ENCODE assay signal across 8 cellular contexts in genomic region chr19:57682226-57682766, GRCh38. TPM values are rescaled to one million over a fixed set of nuclear protein-coding genes. Genes with fewer than 3 reads are reported as not detected.
DNase-seq lines count a peak whose midpoint lies in the region; ATAC-seq and TF ChIP-seq lines count a peak whose summit lies in the region.

No MANE protein-coding gene starts in this region.

- H3K4me3 Mint-ChIP-seq in CD4-positive, CD25-positive, alpha-beta regulatory T cell: peak overlapping the region; percentile 93 to 99 (median 98)
- H3K4me3 Mint-ChIP-seq in nephron: peak overlapping the region; percentile 97 to 98 (median 98)

- peak overlapping the region; percentile 96 to 97 (median 96) for H3K27ac Mint-ChIP-seq in CD4-positive, CD25-positive, alpha-beta regulatory T cell
- peak overlapping the region; percentile 72 to 89 (median 87) for H3K27ac Mint-ChIP-seq in nephron

- peaks cover 60% of the 10 kb centered on the region for H3K36me3 Mint-ChIP-seq in CD4-positive, CD25-positive, alpha-beta regulatory T cell
- H3K36me3 Mint-ChIP-seq in nephron (ENCODE audit: low read depth): peaks cover 63% of the 10 kb centered on the region

- H3K4me3 ChIP-seq in CD4-positive, CD25-positive, alpha-beta regulatory T cell (ENCODE audit: low read depth, low read length): peak overlapping the region; percentile 89
- H3K4me3 ChIP-seq in choroid plexus epithelial cell (ENCODE audit: low read depth, low read length): peak overlapping the region; percentile 95

- H3K9me3 Mint-ChIP-seq in CD4-positive, CD25-positive, alpha-beta regulatory T cell: peaks cover 7 to 66% (median 49%) of the 10 kb centered on the region in 7 donors
- H3K9me3 Mint-ChIP-seq in nephron: peaks cover 67% of the 10 kb centered on the region

- TF ChIP-seq CTCF in choroid plexus epithelial cell (conservative IDR thresholded peaks at IDR 0.05; ENCODE audit: low read depth, low read length) (no peak), nephron (IDR thresholded peaks at IDR 0.05; ENCODE audit: unreplicated experiment in 3 of 3) (no peak)

- peaks cover 2% of the 10 kb centered on the region for H3K27me3 ChIP-seq in CD4-positive, CD25-positive, alpha-beta regulatory T cell (ENCODE audit: control insufficient read depth, insufficient read depth, low read length)

- peak overlapping the region; percentile 58 for H3K27ac ChIP-seq in CD4-positive, CD25-positive, alpha-beta regulatory T cell (ENCODE audit: insufficient read depth, low read length, poor library complexity, severe bottlenecking)

- H3K4me1 Mint-ChIP-seq in CD4-positive, CD25-positive, alpha-beta regulatory T cell: peaks cover 11 to 41% (median 23%) of the 10 kb centered on the region in 4 donors
- H3K4me1 Mint-ChIP-seq in nephron: peaks cover 23% of the 10 kb centered on the region

- peaks cover 13% of the 10 kb centered on the region for H3K4me1 ChIP-seq in CD4-positive, CD25-positive, alpha-beta regulatory T cell (ENCODE audit: control insufficient read depth, insufficient read depth, low read length, poor library complexity, severe bottlenecking)

- no peak for ATAC-seq in CD4-positive, CD25-positive, alpha-beta regulatory T cell (ENCODE audit: low read depth in 2 of 2)
- ATAC-seq in HG02852 (IDR thresholded peaks at IDR 0.05; ENCODE audit: unreplicated experiment) (no peak), HG02588 (IDR thresholded peaks at IDR 0.05; ENCODE audit: unreplicated experiment) (no peak)

- H3K9me3 ChIP-seq in CD4-positive, CD25-positive, alpha-beta regulatory T cell (ENCODE audit: control insufficient read depth in 2 of 2, low read length in 2 of 2): peaks cover 49 to 60% of the 10 kb centered on the region in 2 experiments

- H3K36me3 ChIP-seq in CD4-positive, CD25-positive, alpha-beta regulatory T cell (ENCODE audit: control insufficient read depth, insufficient read depth, low read length): peaks cover 44% of the 10 kb centered on the region

- no peaks in the 10 kb centered on the region for H3K27me3 Mint-ChIP-seq in CD4-positive, CD25-positive, alpha-beta regulatory T cell
- H3K27me3 Mint-ChIP-seq in nephron (ENCODE audit: low read depth): peaks cover 19% of the 10 kb centered on the region

- DNase-seq in CD4-positive, CD25-positive, alpha-beta regulatory T cell: no peak
- DNase-seq in HuH-7.5 (ENCODE audit: low spot score) (peak; percentile 27), choroid plexus epithelial cell (ENCODE audit: low read depth) (peak; percentile 14), NCI-H187 treated with DMSO at 0.1 percent for 48 hours (lab: John Stamatoyannopoulos, UW) (no peak)
- no peak for DNase-seq in activated CD4-positive, alpha-beta T cell treated with anti-CD3 and anti-CD28 coated beads for 4 hours

RNA-seq across cellular contexts. Expression of gene ZNF551, which starts 0.5 kb away (rescaled TPM):
- total RNA-seq in CD4-positive, CD25-positive, alpha-beta regulatory T cell: 9.6 TPM
- polyA plus RNA-seq in CD4-positive, CD25-positive, alpha-beta regulatory T cell: 1 to 10 TPM; 5.3 to 8.6 (median 7.3) TPM

RNA-seq across cellular contexts. Expression of gene ZSCAN4, which starts 13.6 kb away (rescaled TPM):
- total RNA-seq in CD4-positive, CD25-positive, alpha-beta regulatory T cell: not detected
- polyA plus RNA-seq in CD4-positive, CD25-positive, alpha-beta regulatory T cell: not detected

RNA-seq across cellular contexts. Expression of gene ZNF154, which starts 26.7 kb away (rescaled TPM):
- 3.7 TPM for total RNA-seq in CD4-positive, CD25-positive, alpha-beta regulatory T cell
- 1 to 10 TPM in 1 of 4 donors, under 1 TPM in 2, not detected in 1; 0.25 to 1.9 (median 0.57) TPM for polyA plus RNA-seq in CD4-positive, CD25-positive, alpha-beta regulatory T cell

RNA-seq across cellular contexts. Expression of gene ZNF671, which starts 45.1 kb away (rescaled TPM):
- total RNA-seq in CD4-positive, CD25-positive, alpha-beta regulatory T cell: 9.2 TPM
- polyA plus RNA-seq in CD4-positive, CD25-positive, alpha-beta regulatory T cell: 10 to 100 TPM; 19.5 to 28.6 (median 23.3) TPM

RNA-seq across cellular contexts. Expression of gene ZNF211, which starts 49.3 kb away (rescaled TPM):
- 23.9 TPM for total RNA-seq in CD4-positive, CD25-positive, alpha-beta regulatory T cell
- 10 to 100 TPM; 19.4 to 22.8 (median 22.1) TPM for polyA plus RNA-seq in CD4-positive, CD25-positive, alpha-beta regulatory T cell

Comparison
In these comparisons a context has a peak if more than half of its experiments do, and no peak if none do; other contexts are left out.
1. DNase-seq: peak in HuH-7.5 (single experiment) and choroid plexus epithelial cell (single experiment); none in CD4-positive, CD25-positive, alpha-beta regulatory T cell (0 of 3), NCI-H187 treated with DMSO at 0.1 percent for 48 hours (single experiment) and activated CD4-positive, alpha-beta T cell treated with anti-CD3 and anti-CD28 coated beads for 4 hours (0 of 2).